Comparison of ENCODE assay signal across 8 cellular contexts in the genomic region with DNA sequence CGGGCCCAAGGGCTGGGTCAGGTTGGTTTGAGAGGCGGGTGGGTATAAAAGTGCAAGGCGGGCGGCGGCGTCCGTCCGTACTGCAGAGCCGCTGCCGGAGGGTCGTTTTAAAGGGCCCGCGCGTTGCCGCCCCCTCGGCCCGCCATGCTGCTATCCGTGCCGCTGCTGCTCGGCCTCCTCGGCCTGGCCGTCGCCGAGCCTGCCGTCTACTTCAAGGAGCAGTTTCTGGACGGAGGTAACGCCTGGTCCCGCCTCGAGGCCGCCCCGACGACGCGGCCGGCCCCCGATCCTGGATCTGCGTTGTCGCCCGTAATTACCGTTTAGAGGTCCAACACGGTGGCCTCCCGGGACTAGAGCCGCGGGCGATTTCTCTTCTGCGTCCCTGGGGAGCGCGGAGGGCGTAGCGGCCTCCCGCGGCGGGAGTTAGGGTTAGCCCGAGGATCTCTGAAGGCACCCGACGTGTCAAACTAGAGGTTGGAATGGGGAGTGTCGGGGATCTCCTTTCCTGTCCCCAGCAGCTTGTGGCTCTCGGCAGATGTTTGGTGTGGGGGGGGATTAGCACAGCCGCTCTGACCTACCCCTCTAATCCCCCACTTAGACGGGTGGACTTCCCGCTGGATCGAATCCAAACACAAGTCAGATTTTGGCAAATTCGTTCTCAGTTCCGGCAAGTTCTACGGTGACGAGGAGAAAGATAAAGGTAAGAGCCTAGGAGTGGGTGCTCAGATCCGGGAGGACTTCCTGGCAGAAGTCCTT. TPM values are rescaled to one million over a fixed set of nuclear protein-coding genes. Genes with fewer than 3 reads are reported as not detected.
DNase-seq lines count a peak whose midpoint lies in the region; ATAC-seq and TF ChIP-seq lines count a peak whose summit lies in the region.

A gene (plus strand): TSS at position 74 of the 756 bp plus-strand sequence. CDS start 71 bp downstream, at position 145.

- no peaks in the 10 kb centered on the region for H3K9me3 ChIP-seq in transverse colon

- H3K36me3 ChIP-seq in transverse colon: peaks cover 0 to 29% (median 12%) of the 10 kb centered on the region in 4 donors

- H3K4me1 Mint-ChIP-seq in HFFc6 (ENCODE audit: low read depth) (peaks cover 40% of the 10 kb centered on the region), memory B cell (peaks cover 34% of the 10 kb centered on the region)

- TF ChIP-seq EP300 in transverse colon (IDR thresholded peaks at IDR 0.05; ENCODE audit: low read depth): no peak

- H3K9me3 Mint-ChIP-seq in HFFc6: peaks cover 11% of the 10 kb centered on the region
- no peaks in the 10 kb centered on the region for H3K9me3 Mint-ChIP-seq in memory B cell

- H3K27ac Mint-ChIP-seq in HFFc6 (peak within 1 kb of the TSS; percentile 92), memory B cell (peak within 1 kb of the TSS; percentile 97)

- intact Hi-C loops in dorsolateral prefrontal cortex (cut with DNase I) (loop anchor here in 1 of 2 donors (10.0 kb wide), 1 partner anchor 134 kb away; a partner anchor contains a TSS), transverse colon (cut with DNase I; ENCODE audit: low total_unique reads) (no loop called here)

- peak; percentile 100 for TF ChIP-seq POLR2A in transverse colon (IDR thresholded peaks at IDR 0.05)

- in situ Hi-C loops in G401 (cut with HindIII; ENCODE audit: low sequenced_read_pairs) (no loop called here), SK-MEL-5 (cut with HindIII; ENCODE audit: low pct_unique_long_range_greater_than_20kb, low sequenced_read_pairs) (no loop called here), transverse colon (cut with MboI; ENCODE audit: low pct_ligation_motif_present in 1 of 4, low pct_unique_long_range_greater_than_20kb in 1 of 4, low sequenced_read_pairs in 3 of 4) (no loop called here)

- H3K27me3 ChIP-seq in dorsolateral prefrontal cortex (no peaks in the 10 kb centered on the region), transverse colon (no peaks in the 10 kb centered on the region)

- H3K36me3 Mint-ChIP-seq in HFFc6 (ENCODE audit: low read depth): peaks cover 40% of the 10 kb centered on the region
- peaks cover 23% of the 10 kb centered on the region for H3K36me3 Mint-ChIP-seq in memory B cell

- WGBS in transverse colon (ENCODE audit: low coverage in 1 of 2), 2 donors: 1% methylated on average over 66 of the region's 67 CpGs; no CpG with 5 or more reads in 1 of the 2 donors

- peak; percentile 15 for ATAC-seq in memory B cell (ENCODE audit: low read depth)
- no peak for ATAC-seq in GM19455 (IDR thresholded peaks at IDR 0.05; ENCODE audit: unreplicated experiment)

- H3K27ac ChIP-seq in dorsolateral prefrontal cortex (peak within 1 kb of the TSS in 58 of 59 donors; percentile 53 to 97 (median 87)), transverse colon (peak within 1 kb of the TSS; percentile 95 to 98 (median 98))

- peak within 1 kb of the TSS; percentile 99 for H3K4me3 Mint-ChIP-seq in HFFc6
- peak within 1 kb of the TSS; percentile 99 for H3K4me3 Mint-ChIP-seq in memory B cell

- H3K4me3 ChIP-seq in dorsolateral prefrontal cortex (peak within 1 kb of the TSS; percentile 50 to 100 (median 99)), transverse colon (peak within 1 kb of the TSS; percentile 90 to 100 (median 92))

- DNase-seq in G401 (ENCODE audit: low spot score) (no peak), HFFc6 (no peak), SK-MEL-5 (ENCODE audit: low read depth, low spot score) (no peak), dorsolateral prefrontal cortex (no peak), memory B cell (ENCODE audit: low spot score in 2 of 2) (no peak), transverse colon (peak; percentile 45), NCI-H1417 (lab: John Stamatoyannopoulos, UW) (no peak)

- H3K27me3 Mint-ChIP-seq in HFFc6 (ENCODE audit: insufficient read depth): peaks cover 10% of the 10 kb centered on the region
- H3K27me3 Mint-ChIP-seq in memory B cell: no peaks in the 10 kb centered on the region

- peaks cover 16 to 51% (median 33%) of the 10 kb centered on the region in 4 donors for H3K4me1 ChIP-seq in transverse colon

- peak; percentile 59 for TF ChIP-seq CTCF in HFFc6 (IDR thresholded peaks at IDR 0.05)
- peak in 12 of 56 donors; percentile 5 to 48 (median 14) for TF ChIP-seq CTCF in dorsolateral prefrontal cortex (IDR thresholded peaks at IDR 0.05 in 54 of 56, conservative IDR thresholded peaks at IDR 0.05 in 2 of 56; ENCODE audit: low read depth in 1 of 56, partially characterized antibody in 56 of 56)
- peak; percentile 37 to 76 (median 45) for TF ChIP-seq CTCF in transverse colon (IDR thresholded peaks at IDR 0.05)

RNA-seq across cellular contexts. Expression of the gene that starts here (rescaled TPM):
- total RNA-seq in G401 (2014; rRNA removed; shearing (Covaris generic)): 1,471 and 1,755 TPM in 2 replicates
- 1,000 to 10,000 TPM; 1,716 to 2,461 (median 2,371) TPM for total RNA-seq in HFFc6 (2021; fragmentation: NEBNext Ultra II Directional; extraction: Animal tissue kit (Norgen Biotek cat#: 25700))
- total RNA-seq in SK-MEL-5 (2014; rRNA removed; shearing (Covaris generic)): 1,274 and 1,279 TPM in 2 replicates
- 1,243 and 1,370 TPM in 2 replicates for polyA plus RNA-seq in SK-MEL-5 (2015; cell fraction: cytosol; rRNA removed)
- polyA plus RNA-seq in SK-MEL-5 (2015; cell fraction: nucleus; rRNA removed): 291 and 307 TPM in 2 replicates
- 100 to 1,000 TPM; 148 to 544 (median 264) TPM for total RNA-seq in dorsolateral prefrontal cortex
- 100 to 1,000 TPM; 181 to 444 (median 317) TPM for total RNA-seq in transverse colon
